In the genomic region with DNA sequence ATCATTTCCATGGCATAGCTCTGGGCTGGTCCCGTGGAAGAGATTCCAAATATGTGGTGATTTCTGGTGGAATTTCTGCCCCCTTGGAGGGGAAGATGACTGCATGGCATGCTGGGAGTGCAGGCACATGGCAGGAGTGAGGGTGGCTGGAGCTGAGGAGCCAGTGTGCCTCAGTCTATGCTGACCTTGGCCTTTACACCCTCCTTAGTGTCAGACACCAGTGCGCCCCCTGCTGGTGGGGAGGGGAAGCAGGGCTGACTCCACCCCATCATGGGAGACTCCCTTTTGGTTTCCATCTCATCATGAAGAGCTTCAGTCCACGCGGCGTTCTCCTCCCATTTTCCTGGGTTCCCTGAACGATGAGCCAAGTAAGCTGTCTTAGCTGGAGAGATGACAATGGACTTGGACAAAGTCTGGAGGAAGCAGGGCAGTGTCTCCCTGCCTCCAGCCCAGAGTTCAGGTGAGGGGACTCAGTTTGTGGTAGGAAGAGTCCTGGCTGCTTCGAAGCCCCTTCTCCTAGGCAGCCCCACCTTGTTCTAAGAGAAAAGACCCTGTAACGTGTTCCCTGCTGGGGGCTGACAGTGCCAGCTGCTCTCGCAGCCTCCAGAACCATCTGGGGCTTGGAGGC, we compare ENCODE assay signal across 8 cellular contexts. TPM values are rescaled to one million over a fixed set of nuclear protein-coding genes. Genes with fewer than 3 reads are reported as not detected.
DNase-seq lines count a peak whose midpoint lies in the region; ATAC-seq and TF ChIP-seq lines count a peak whose summit lies in the region.

No MANE protein-coding gene starts in this region.

- intact Hi-C loops in CD4-positive, alpha-beta memory T cell (cut with micrococcal nuclease): loop anchor here (1.0 kb wide), 1 partner anchor 31 kb away; no protein-coding TSS in a partner anchor

- H3K4me1 ChIP-seq in CD4-positive, alpha-beta memory T cell (ENCODE audit: insufficient read depth, low read length): no peaks in the 10 kb centered on the region
- H3K4me1 ChIP-seq in GM23338 (ENCODE audit: insufficient read depth): no peaks in the 10 kb centered on the region
- peaks cover 0 to 8% of the 10 kb centered on the region in 2 donors for H3K4me1 ChIP-seq in right atrium auricular region

- H3K9me3 Mint-ChIP-seq in CD4-positive, alpha-beta memory T cell: no peaks in the 10 kb centered on the region
- H3K9me3 Mint-ChIP-seq in GM23338: no peaks in the 10 kb centered on the region
- H3K9me3 Mint-ChIP-seq in activated T-helper 17 cell treated with anti-CD3 and anti-CD28 coated beads, Interleukin-2, amount 50 U/mL, for 72 hours: no peaks in the 10 kb centered on the region

- H3K4me2 ChIP-seq in GM23338: no peak overlapping the region

- H3K9me2 ChIP-seq in GM23338 (ENCODE audit: insufficient read depth): no peaks in the 10 kb centered on the region

- POLR2A ChIA-PET in CD4-positive, alpha-beta memory T cell (lab: Charles Lee; ENCODE audit: partially characterized antibody): interaction anchor here (1.1 kb wide), 1 partner anchor 349 kb away, joined by 3 read pairs; no protein-coding TSS in a partner anchor

- no peak overlapping the region for H3K4me3 ChIP-seq in CD4-positive, alpha-beta memory T cell (ENCODE audit: low read length in 2 of 2)
- no peak overlapping the region for H3K4me3 ChIP-seq in GM23338
- H3K4me3 ChIP-seq in right atrium auricular region: no peak overlapping the region

- TF ChIP-seq CTCF in GM23338 (conservative IDR thresholded peaks at IDR 0.05; ENCODE audit: low read depth in 2 of 2): peak; percentile 88 to 91
- peak; percentile 21 to 64 for TF ChIP-seq CTCF in right atrium auricular region (IDR thresholded peaks at IDR 0.05)

- no peak overlapping the region for H2AFZ ChIP-seq in GM23338

- no peaks in the 10 kb centered on the region for H3K27me3 ChIP-seq in CD4-positive, alpha-beta memory T cell (ENCODE audit: insufficient read depth, low read length)
- H3K27me3 ChIP-seq in GM23338 (ENCODE audit: insufficient read depth): peaks cover 11% of the 10 kb centered on the region; the same call in 1 of the 2 replicates
- H3K27me3 ChIP-seq in right atrium auricular region: no peaks in the 10 kb centered on the region

- no peaks in the 10 kb centered on the region for H3K9me3 ChIP-seq in CD4-positive, alpha-beta memory T cell (ENCODE audit: control insufficient read depth in 1 of 2, low read length in 2 of 2)
- H3K9me3 ChIP-seq in right atrium auricular region: no peaks in the 10 kb centered on the region

- DNase-seq in CD4-positive, alpha-beta memory T cell: peak; percentile 53 to 68 (median 56)
- DNase-seq in GM23338 (ENCODE audit: low spot score) (peak; percentile 81), RPMI8226 (peak; percentile 65), right atrium auricular region (ENCODE audit: low spot score) (no peak), NCI-H128 (lab: John Stamatoyannopoulos, UW; ENCODE audit: unreplicated experiment) (no peak), COR-L47 (lab: John Stamatoyannopoulos, UW) (no peak)
- DNase-seq in stimulated activated CD4-positive, alpha-beta T cell treated with anti-CD3 and anti-CD28 coated beads, Interleukin-4, amount 100 ng/mL, for 1 hour: peak; percentile 81

- H3F3A ChIP-seq in GM23338 (replicated peaks; ENCODE audit: low read depth): no peaks in the 10 kb centered on the region

- H3K79me2 ChIP-seq in GM23338 (replicated peaks; ENCODE audit: insufficient read depth): no peaks in the 10 kb centered on the region

- H3K36me3 ChIP-seq in CD4-positive, alpha-beta memory T cell (ENCODE audit: insufficient read depth, low read length): peaks cover 21% of the 10 kb centered on the region
- H3K36me3 ChIP-seq in GM23338 (ENCODE audit: insufficient read depth) (peaks cover 9% of the 10 kb centered on the region), right atrium auricular region (peaks cover 35% of the 10 kb centered on the region)

- peaks cover 0 to 5% (median 3%) of the 10 kb centered on the region in 4 donors for H3K4me1 Mint-ChIP-seq in CD4-positive, alpha-beta memory T cell
- no peaks in the 10 kb centered on the region; the same call in 2 of the 3 replicates for H3K4me1 Mint-ChIP-seq in GM23338
- H3K4me1 Mint-ChIP-seq in activated T-helper 17 cell treated with anti-CD3 and anti-CD28 coated beads, Interleukin-2, amount 50 U/mL, for 72 hours: peaks cover 4% of the 10 kb centered on the region

- CTCF ChIA-PET in CD4-positive, alpha-beta memory T cell (lab: Charles Lee; ENCODE audit: partially characterized antibody): interaction anchor here (0.8 to 12.2 kb wide), 23 partner anchors 9 to 400 kb away, joined by 3 to 120 read pairs (median 4); a partner anchor contains a TSS

- H3K4me3 Mint-ChIP-seq in CD4-positive, alpha-beta memory T cell: no peak overlapping the region
- H3K4me3 Mint-ChIP-seq in GM23338: no peak overlapping the region
- no peak overlapping the region for H3K4me3 Mint-ChIP-seq in activated T-helper 17 cell treated with anti-CD3 and anti-CD28 coated beads, Interleukin-2, amount 50 U/mL, for 72 hours

- peaks cover 35 to 50% of the 10 kb centered on the region in 2 donors for H3K36me3 Mint-ChIP-seq in CD4-positive, alpha-beta memory T cell
- H3K36me3 Mint-ChIP-seq in GM23338 (ENCODE audit: low read depth): peaks cover 49% of the 10 kb centered on the region
- peaks cover 47% of the 10 kb centered on the region for H3K36me3 Mint-ChIP-seq in activated T-helper 17 cell treated with anti-CD3 and anti-CD28 coated beads, Interleukin-2, amount 50 U/mL, for 72 hours (ENCODE audit: low read depth)

- peak; percentile 93 for ATAC-seq in GM23338
- ATAC-seq in activated T-helper 17 cell treated with anti-CD3 and anti-CD28 coated beads, Interleukin-2, amount 50 U/mL, for 72 hours (replicated peaks): peak; percentile 86

- H3K27me3 Mint-ChIP-seq in CD4-positive, alpha-beta memory T cell: no peaks in the 10 kb centered on the region
- peaks cover 19% of the 10 kb centered on the region for H3K27me3 Mint-ChIP-seq in GM23338 (ENCODE audit: insufficient read depth, low read depth, poor library complexity)
- H3K27me3 Mint-ChIP-seq in activated T-helper 17 cell treated with anti-CD3 and anti-CD28 coated beads, Interleukin-2, amount 50 U/mL, for 72 hours: no peaks in the 10 kb centered on the region

- H3K27ac ChIP-seq in CD4-positive, alpha-beta memory T cell (ENCODE audit: low read depth, low read length): no peak overlapping the region
- H3K27ac ChIP-seq in GM23338 (ENCODE audit: low read depth) (no peak overlapping the region), right atrium auricular region (no peak overlapping the region)

- H4K20me1 ChIP-seq in GM23338 (replicated peaks; ENCODE audit: insufficient read depth): peaks cover 4% of the 10 kb centered on the region

- peak overlapping the region in 2 of 7 donors; percentile 16 to 34 for H3K27ac Mint-ChIP-seq in CD4-positive, alpha-beta memory T cell
- H3K27ac Mint-ChIP-seq in GM23338: no peak overlapping the region
- H3K27ac Mint-ChIP-seq in activated T-helper 17 cell treated with anti-CD3 and anti-CD28 coated beads, Interleukin-2, amount 50 U/mL, for 72 hours: peak overlapping the region; percentile 7

TF ChIP-seq in GM23338, 12 proteins besides CTCF, POLR2A, EP300 and RAD21 (continues in another document):
- TF ChIP-seq EZH2phosphoT487 (IDR thresholded peaks at IDR 0.05; ENCODE audit: unreplicated experiment) (no peak), POLR2AphosphoS5 (IDR thresholded peaks at IDR 0.05; ENCODE audit: low read depth) (no peak), STAT1 (IDR thresholded peaks at IDR 0.05; ENCODE audit: unreplicated experiment) (no peak), EZH2 (IDR thresholded peaks at IDR 0.05; ENCODE audit: low read depth, unreplicated experiment) (no peak)
- TF ChIP-seq, protein P1, sequence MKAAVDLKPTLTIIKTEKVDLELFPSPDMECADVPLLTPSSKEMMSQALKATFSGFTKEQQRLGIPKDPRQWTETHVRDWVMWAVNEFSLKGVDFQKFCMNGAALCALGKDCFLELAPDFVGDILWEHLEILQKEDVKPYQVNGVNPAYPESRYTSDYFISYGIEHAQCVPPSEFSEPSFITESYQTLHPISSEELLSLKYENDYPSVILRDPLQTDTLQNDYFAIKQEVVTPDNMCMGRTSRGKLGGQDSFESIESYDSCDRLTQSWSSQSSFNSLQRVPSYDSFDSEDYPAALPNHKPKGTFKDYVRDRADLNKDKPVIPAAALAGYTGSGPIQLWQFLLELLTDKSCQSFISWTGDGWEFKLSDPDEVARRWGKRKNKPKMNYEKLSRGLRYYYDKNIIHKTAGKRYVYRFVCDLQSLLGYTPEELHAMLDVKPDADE (IDR thresholded peaks at IDR 0.05): no peak

RNA-seq across cellular contexts. Expression of a gene that starts 10.3 kb away (rescaled TPM):
- not detected for total RNA-seq in CD4-positive, alpha-beta memory T cell
- not detected for polyA plus RNA-seq in CD4-positive, alpha-beta memory T cell
- total RNA-seq in GM23338 (2014; rRNA removed; shearing (Covaris generic)): not detected in 2 replicates
- 0.17 TPM in 1 of 2 replicates, not detected in the other for polyA plus RNA-seq in GM23338 (2016; fragmentation: Nextera tagmentation; extraction: Ambion mirVana)
- not detected for total RNA-seq in activated T-helper 17 cell treated with anti-CD3 and anti-CD28 coated beads, Interleukin-2, amount 50 U/mL, for 72 hours
- total RNA-seq in right atrium auricular region: not detected

RNA-seq across cellular contexts. Expression of a gene that starts 25.7 kb away (rescaled TPM):
- total RNA-seq in CD4-positive, alpha-beta memory T cell: 10 to 100 TPM; 73.3 TPM
- polyA plus RNA-seq in CD4-positive, alpha-beta memory T cell: 10 to 100 TPM; 16.5 to 30.2 TPM
- total RNA-seq in GM23338 (2014; rRNA removed; shearing (Covaris generic)): 50.6 and 63.1 TPM in 2 replicates
- polyA plus RNA-seq in GM23338 (2016; fragmentation: Nextera tagmentation; extraction: Ambion mirVana): 13.5 and 17.2 TPM in 2 replicates
- 10 to 100 TPM; 21.4 to 31.1 TPM for total RNA-seq in activated T-helper 17 cell treated with anti-CD3 and anti-CD28 coated beads, Interleukin-2, amount 50 U/mL, for 72 hours
- 10 to 100 TPM; 14.6 to 19.1 TPM for total RNA-seq in right atrium auricular region

RNA-seq across cellular contexts. Expression of a gene that starts 52.1 kb away (rescaled TPM):
- not detected for total RNA-seq in CD4-positive, alpha-beta memory T cell
- not detected for polyA plus RNA-seq in CD4-positive, alpha-beta memory T cell
- total RNA-seq in GM23338 (2014; rRNA removed; shearing (Covaris generic)): not detected in 2 replicates
- polyA plus RNA-seq in GM23338 (2016; fragmentation: Nextera tagmentation; extraction: Ambion mirVana): not detected in 2 replicates
- not detected for total RNA-seq in activated T-helper 17 cell treated with anti-CD3 and anti-CD28 coated beads, Interleukin-2, amount 50 U/mL, for 72 hours
- not detected for total RNA-seq in right atrium auricular region

Comparison
In these comparisons a context has a peak if more than half of its experiments do, and no peak if none do; other contexts are left out.
1. DNase-seq: peak in CD4-positive, alpha-beta memory T cell (5 of 5), GM23338 (single experiment), RPMI8226 (single experiment) and stimulated activated CD4-positive, alpha-beta T cell treated with anti-CD3 and anti-CD28 coated beads, Interleukin-4, amount 100 ng/mL, for 1 hour (single experiment); none in right atrium auricular region (single experiment), NCI-H128 (single experiment) and COR-L47 (single experiment).